In the genomic region with DNA sequence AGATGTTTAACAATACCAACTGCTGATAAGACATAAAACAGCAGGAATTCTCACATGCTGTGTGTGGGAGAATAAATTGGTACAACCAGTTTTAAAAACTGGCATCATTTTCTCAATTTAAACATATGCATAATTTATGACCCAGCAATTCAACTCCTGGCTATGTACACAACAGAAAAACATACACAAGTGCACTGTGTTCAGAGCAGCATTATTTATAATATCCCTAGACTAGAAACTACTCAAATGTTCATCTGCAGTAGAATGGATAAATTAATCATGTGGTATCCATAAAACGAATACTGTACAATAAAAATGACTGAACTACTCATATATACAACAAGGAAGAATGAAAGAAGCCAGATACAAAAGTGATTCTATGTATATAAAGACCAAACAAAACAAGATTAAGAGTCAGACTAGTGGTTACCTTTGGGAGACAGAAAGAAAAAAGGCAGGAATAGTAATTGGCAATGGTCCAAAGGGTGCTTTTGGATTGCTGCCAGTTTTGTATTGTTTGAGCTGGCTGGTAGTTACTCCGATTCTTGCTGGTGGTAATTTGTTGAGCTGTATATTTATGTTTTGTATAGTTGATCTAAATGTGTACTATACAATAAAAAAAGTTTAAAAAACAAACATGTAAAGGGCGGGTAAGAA, we compare ENCODE assay signal across 15 cellular contexts.
DNase-seq lines count a peak whose midpoint lies in the region; ATAC-seq and TF ChIP-seq lines count a peak whose summit lies in the region.
"Had no signal": no experiment of that assay in that cellular context is flagged by ENCODE, and none has a peak within 500 bp of the region (broad histone marks: within the 10 kb centered on the region; RNA-seq: fewer than 3 reads in every experiment).

No MANE protein-coding gene starts in this region.

- TF ChIP-seq CTCF in suprapubic skin (IDR thresholded peaks at IDR 0.05), result no peak

- no peak overlapping the region for H3K4me3 ChIP-seq in suprapubic skin
- H3K4me3 ChIP-seq: heart right ventricle, spleen, upper lobe of left lung had no signal

- no peaks in the 10 kb centered on the region for H3K27me3 ChIP-seq in suprapubic skin
- H3K27me3 ChIP-seq: heart right ventricle, spleen, upper lobe of left lung had no signal

- ATAC-seq in GM19328 (IDR thresholded peaks at IDR 0.05; ENCODE audit: unreplicated experiment) (no peak), GM21786 (IDR thresholded peaks at IDR 0.05; ENCODE audit: unreplicated experiment) (no peak)
- ATAC-seq: heart right ventricle had no signal

- TF ChIP-seq EP300 in suprapubic skin (IDR thresholded peaks at IDR 0.05), result no peak

- TF ChIP-seq POLR2A in suprapubic skin (IDR thresholded peaks at IDR 0.05), result no peak

- no peaks in the 10 kb centered on the region for H3K4me1 ChIP-seq in suprapubic skin
- H3K4me1 ChIP-seq: heart right ventricle, spleen, upper lobe of left lung had no signal

- no peaks in the 10 kb centered on the region for H3K9me3 ChIP-seq in suprapubic skin
- H3K9me3 ChIP-seq: heart right ventricle, spleen, upper lobe of left lung had no signal

- 45% methylated on average over 3 of the region's 3 CpGs for WGBS in suprapubic skin

- DNase-seq in DMS 273 (lab: John Stamatoyannopoulos, UW; ENCODE audit: unreplicated experiment) (peak; percentile 44), DMS 273 treated with DMSO at 0.1 percent for 48 hours (lab: John Stamatoyannopoulos, UW) (no peak), NCI-H2029 (lab: John Stamatoyannopoulos, UW) (peak; percentile 64), RPMI8226 (peak; percentile 17), renal cortical epithelial cell (ENCODE audit: low read depth) (peak; percentile 27), suprapubic skin (ENCODE audit: low spot score in 2 of 2) (no peak)
- DNase-seq: activated CD4-positive, alpha-beta memory T cell treated with anti-CD3 and anti-CD28 coated beads, Interleukin-2, amount 10 ng/mL, durations not matched to agents 7 days and 5 days; activated naive CD4-positive, alpha-beta T cell; HCEC 1CT; heart right ventricle; spleen; upper lobe of left lung had no signal

- H3K27ac ChIP-seq in suprapubic skin, result no peak overlapping the region
- H3K27ac ChIP-seq: heart right ventricle, KMS-11, spleen, upper lobe of left lung had no signal

- no peaks in the 10 kb centered on the region for H3K36me3 ChIP-seq in suprapubic skin
- H3K36me3 ChIP-seq: heart right ventricle, spleen, upper lobe of left lung had no signal

Comparison
In these comparisons a context has a peak if more than half of its experiments do, and no peak if none do; other contexts are left out.
1. DNase-seq: peak in DMS 273 (single experiment), NCI-H2029 (single experiment), RPMI8226 (single experiment) and renal cortical epithelial cell (single experiment); none in DMS 273 treated with DMSO at 0.1 percent for 48 hours (single experiment) and suprapubic skin (0 of 2).